Comparison of ENCODE assay signal across 8 cellular contexts in the genomic region with DNA sequence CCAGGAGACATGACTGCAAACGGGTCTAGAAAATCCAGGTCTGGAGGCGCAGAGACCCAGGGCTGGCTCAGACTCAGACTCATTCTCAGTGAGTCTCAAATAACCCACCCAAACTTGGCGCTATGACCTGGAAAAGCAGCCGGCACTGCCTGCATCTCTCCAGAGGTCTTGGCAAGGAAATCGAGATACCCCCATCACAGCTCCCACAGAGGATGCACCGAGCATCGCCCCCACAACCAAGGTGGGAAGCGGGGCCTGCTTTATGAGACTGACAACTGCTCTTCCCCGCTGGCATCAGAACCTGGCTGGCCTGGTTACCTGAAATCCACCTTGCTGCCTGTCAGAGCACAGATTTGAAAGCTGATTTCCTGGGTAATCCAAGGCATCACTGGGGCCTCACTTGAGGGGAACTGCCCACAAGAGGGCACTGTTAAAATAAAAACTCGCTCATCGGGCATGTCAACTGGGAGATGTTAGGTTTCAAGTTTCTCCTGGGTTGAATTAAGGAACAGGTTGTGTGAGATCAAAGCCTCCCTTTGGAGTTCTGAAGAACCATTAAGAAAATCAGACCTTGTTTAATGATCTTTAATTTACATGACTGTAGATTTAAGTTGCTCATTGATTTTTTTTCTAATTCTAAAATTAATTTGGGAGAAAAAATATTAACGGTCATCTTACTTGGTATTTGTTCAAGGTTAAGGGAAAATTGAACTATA. TPM values are rescaled to one million over a fixed set of nuclear protein-coding genes. Genes with fewer than 3 reads are reported as not detected.
A peak's percentile ranks its signal among the peaks of the same experiment; 100 is the strongest.
DNase-seq lines count a peak whose midpoint lies in the region; ATAC-seq and TF ChIP-seq lines count a peak whose summit lies in the region.

No MANE protein-coding gene starts in this region.

- H3K79me2 ChIP-seq in OCI-LY7 (ENCODE audit: insufficient read depth, low read depth, low read length) = no peaks in the 10 kb centered on the region

- H3K79me1 ChIP-seq in IMR-90 (ENCODE audit: low read depth in 1 of 2, low read length in 2 of 2) = peaks cover 0 to 3% of the 10 kb centered on the region in 2 experiments; a peak in 2 of 4 replicates

- H3K36me3 Mint-ChIP-seq in activated naive CD4-positive, alpha-beta T cell treated with anti-CD3 and anti-CD28 coated beads for 36 hours (ENCODE audit: low read depth) = peaks cover 12% of the 10 kb centered on the region
- H3K36me3 Mint-ChIP-seq in endodermal cell (ENCODE audit: low read depth) = peaks cover 25% of the 10 kb centered on the region

- H3K36me3 ChIP-seq in IMR-90 (ENCODE audit: control insufficient read depth, insufficient read depth, low read length) = no peaks in the 10 kb centered on the region
- H3K36me3 ChIP-seq in OCI-LY7 (ENCODE audit: insufficient read depth, low read length) = no peaks in the 10 kb centered on the region
- H3K36me3 ChIP-seq in endodermal cell (ENCODE audit: control insufficient read depth, insufficient read depth, low read length) = no peaks in the 10 kb centered on the region

- no peak overlapping the region for H3K9ac ChIP-seq in IMR-90 (ENCODE audit: low read depth, low read length)
- no peak overlapping the region for H3K9ac ChIP-seq in endodermal cell (ENCODE audit: extremely low read depth, low read length, poor library complexity, severe bottlenecking)

- TF ChIP-seq POLR2A in IMR-90 (IDR thresholded peaks at IDR 0.05; ENCODE audit: low read depth, low read length) = no peak

- H3K4me2 ChIP-seq in IMR-90 (ENCODE audit: low read depth, low read length) (no peak overlapping the region), OCI-LY7 (ENCODE audit: low read length) (no peak overlapping the region)

- no peak overlapping the region; the same call in 1 of the 2 replicates for H4K91ac ChIP-seq in IMR-90 (ENCODE audit: insufficient read depth, low read depth, low read length)

- no peak overlapping the region for H2AK5ac ChIP-seq in IMR-90 (ENCODE audit: low read depth, low read length)

- H2BK5ac ChIP-seq in IMR-90 (ENCODE audit: low read depth, low read length, poor library complexity, severe bottlenecking) = no peak overlapping the region

- ATAC-seq in IMR-90 (ENCODE audit: low read depth) (peak; percentile 88), HG02610 (IDR thresholded peaks at IDR 0.05; ENCODE audit: unreplicated experiment) (no peak)

- no peaks in the 10 kb centered on the region for H3K9me1 ChIP-seq in IMR-90 (ENCODE audit: insufficient read depth, low read length)

- no peaks in the 10 kb centered on the region for H3K27me3 Mint-ChIP-seq in activated naive CD4-positive, alpha-beta T cell treated with anti-CD3 and anti-CD28 coated beads for 36 hours (ENCODE audit: low read depth)
- no peaks in the 10 kb centered on the region for H3K27me3 Mint-ChIP-seq in endodermal cell (ENCODE audit: insufficient read depth)

- no peak overlapping the region for H3K23ac ChIP-seq in IMR-90 (ENCODE audit: low read depth, low read length)

- no peak overlapping the region for H3K14ac ChIP-seq in IMR-90 (replicated peaks; ENCODE audit: low read depth, low read length)

- POLR2A ChIA-PET in IMR-90 (lab: Charles Lee; ENCODE audit: unreplicated experiment) (no interaction called here), OCI-LY7 (lab: Charles Lee) (no interaction called here)

- CTCF ChIA-PET in activated naive CD4-positive, alpha-beta T cell treated with anti-CD3 and anti-CD28 coated beads for 36 hours (lab: Charles Lee) = interaction anchor here (0.9 to 1.5 kb wide), 3 partner anchors 119 to 304 kb away, joined by 3 read pairs; no protein-coding TSS in a partner anchor
- CTCF ChIA-PET in IMR-90 (lab: Yijun Ruan, JAX) (interaction anchor here (0.5 to 1.0 kb wide), 2 partner anchors 114 to 981 kb away, joined by 3 to 8 read pairs; no protein-coding TSS in a partner anchor), OCI-LY7 (lab: Charles Lee; ENCODE audit: unreplicated experiment) (no interaction called here)

- TF ChIP-seq CTCF in IMR-90 (conservative IDR thresholded peaks at IDR 0.05; ENCODE audit: low read depth, low read length) (peak; percentile 64), OCI-LY7 (conservative IDR thresholded peaks at IDR 0.05; ENCODE audit: low read length) (peak; percentile 83), endodermal cell (conservative IDR thresholded peaks at IDR 0.05) (peak; percentile 88)

- no peak overlapping the region for H2BK15ac ChIP-seq in IMR-90 (ENCODE audit: low read depth, low read length)

- peaks cover 5% of the 10 kb centered on the region for H3K4me1 Mint-ChIP-seq in activated naive CD4-positive, alpha-beta T cell treated with anti-CD3 and anti-CD28 coated beads for 36 hours (ENCODE audit: low read depth)
- H3K4me1 Mint-ChIP-seq in endodermal cell = peaks cover 21% of the 10 kb centered on the region

- WGBS in IMR-90 (ENCODE audit: extremely low coverage in 2 of 2, insufficient read length in 1 of 2), 2 experiments = 90% methylated on average over 2 of the region's 12 CpGs; no CpG with 5 or more reads in 1 of the 2 experiments
- WGBS in endodermal cell (ENCODE audit: insufficient coverage in 1 of 2, insufficient read length in 1 of 2), 2 experiments = 50 to 74% methylated on average over 4 to 11 of the region's 12 CpGs

- peak; percentile 67 for TF ChIP-seq RAD21 in IMR-90 (IDR thresholded peaks at IDR 0.05; ENCODE audit: low read length)

- no peaks in the 10 kb centered on the region for H3K9me2 ChIP-seq in OCI-LY7 (ENCODE audit: insufficient read depth, low read length)

- H4K8ac ChIP-seq in IMR-90 (ENCODE audit: low read depth in 2 of 2, low read length in 2 of 2) = no peak overlapping the region

- H3K27ac Mint-ChIP-seq in activated naive CD4-positive, alpha-beta T cell treated with anti-CD3 and anti-CD28 coated beads for 36 hours = no peak overlapping the region
- H3K27ac Mint-ChIP-seq in endodermal cell = no peak overlapping the region

- no peak overlapping the region for H3K4me3 ChIP-seq in IMR-90 (ENCODE audit: insufficient read depth, low read depth, low read length)
- H3K4me3 ChIP-seq in OCI-LY7 (ENCODE audit: low read depth, low read length, poor library complexity, severe bottlenecking) = no peak overlapping the region
- H3K4me3 ChIP-seq in endodermal cell (ENCODE audit: low read length) = no peak overlapping the region

- H2BK120ac ChIP-seq in IMR-90 (ENCODE audit: low read depth, low read length) = no peak overlapping the region

- intact Hi-C loops in activated naive CD4-positive, alpha-beta T cell treated with anti-CD3 and anti-CD28 coated beads for 36 hours (cut with micrococcal nuclease) = loop anchor here (1.0 to 2.0 kb wide), 2 partner anchors 243 to 303 kb away; no protein-coding TSS in a partner anchor
- intact Hi-C loops in IMR-90 (cut with micrococcal nuclease) (loop anchor here (1.0 to 10.0 kb wide), 2 partner anchors 217 to 243 kb away; a partner anchor contains a TSS), OCI-LY7 (cut with micrococcal nuclease; ENCODE audit: unreplicated experiment) (loop anchor here (1.0 kb wide), 1 partner anchor 243 kb away; no protein-coding TSS in a partner anchor)

- H4K5ac ChIP-seq in IMR-90 (ENCODE audit: low read depth, low read length) = no peak overlapping the region

- H2AFZ ChIP-seq in IMR-90 (replicated peaks; ENCODE audit: low read length, poor library complexity) (no peak overlapping the region), OCI-LY7 (ENCODE audit: low read length) (no peak overlapping the region)

- no peak overlapping the region for H2BK20ac ChIP-seq in IMR-90 (ENCODE audit: low read depth, low read length)

- H3K4me3 Mint-ChIP-seq in activated naive CD4-positive, alpha-beta T cell treated with anti-CD3 and anti-CD28 coated beads for 36 hours = no peak overlapping the region
- no peak overlapping the region for H3K4me3 Mint-ChIP-seq in endodermal cell

- dilution Hi-C loops in IMR-90 (cut with HindIII; ENCODE audit: low sequenced_read_pairs, unreplicated experiment) = no loop called here

- no peak overlapping the region for H3K4ac ChIP-seq in IMR-90 (ENCODE audit: low read depth, low read length)

- in situ Hi-C loops in IMR-90 (cut with MboI; ENCODE audit: low sequenced_read_pairs) = loop anchor here (10.0 kb wide), 1 partner anchor 217 kb away; a partner anchor contains a TSS

- peak; percentile 55 for DNase-seq in activated naive CD4-positive, alpha-beta T cell treated with anti-CD3 and anti-CD28 coated beads for 36 hours
- DNase-seq in activated naive CD4-positive, alpha-beta T cell (lab: John Stamatoyannopoulos, UW) = no peak
- peak; percentile 42 for DNase-seq in IMR-90
- DNase-seq in OCI-LY7 (ENCODE audit: low spot score) = peak; percentile 55
- DNase-seq in endodermal cell = peak; percentile 88
- DNase-seq in midbrain (lab: John Stamatoyannopoulos, UW) = peak; percentile 44
- no peak for DNase-seq in GOT3 (lab: John Stamatoyannopoulos, UW)

- H4K20me1 ChIP-seq in IMR-90 (ENCODE audit: insufficient read depth, low read length) (no peaks in the 10 kb centered on the region), OCI-LY7 (ENCODE audit: insufficient read depth, low read length) (no peaks in the 10 kb centered on the region)

- BruUV-seq in IMR-90 (replicated peaks; lab: Mats Ljungman, UMichigan) (no TSS peak), OCI-LY7 (replicated peaks; lab: Mats Ljungman, UMichigan) (no TSS peak)

- H3K9me3 ChIP-seq in IMR-90 (ENCODE audit: control insufficient read depth, insufficient read depth, low read length) = no peaks in the 10 kb centered on the region
- no peaks in the 10 kb centered on the region for H3K9me3 ChIP-seq in OCI-LY7 (ENCODE audit: low read length)
- no peaks in the 10 kb centered on the region for H3K9me3 ChIP-seq in endodermal cell (ENCODE audit: control insufficient read depth, low read length)

- H3K27ac ChIP-seq in IMR-90 (ENCODE audit: insufficient read depth, low read length) (no peak overlapping the region), OCI-LY7 (ENCODE audit: low read depth, low read length, poor library complexity, severe bottlenecking) (no peak overlapping the region), endodermal cell (ENCODE audit: low read depth, low read length) (no peak overlapping the region)

- no peaks in the 10 kb centered on the region for H3K9me3 Mint-ChIP-seq in activated naive CD4-positive, alpha-beta T cell treated with anti-CD3 and anti-CD28 coated beads for 36 hours
- H3K9me3 Mint-ChIP-seq in endodermal cell = peaks cover 2% of the 10 kb centered on the region

- H3K18ac ChIP-seq in IMR-90 (ENCODE audit: low read depth, low read length) = no peak overlapping the region

- H3K4me1 ChIP-seq in IMR-90 (ENCODE audit: control insufficient read depth, insufficient read depth, low read length) (no peaks in the 10 kb centered on the region), OCI-LY7 (ENCODE audit: insufficient read depth, low read length, poor library complexity, severe bottlenecking) (peaks cover 7% of the 10 kb centered on the region), endodermal cell (ENCODE audit: control insufficient read depth, insufficient read depth, low read length) (peaks cover 4% of the 10 kb centered on the region)

- no peak overlapping the region for H2AK9ac ChIP-seq in IMR-90 (replicated peaks; ENCODE audit: low read depth, low read length, poor library complexity)

- no peak overlapping the region for H3K56ac ChIP-seq in IMR-90 (ENCODE audit: extremely low read depth, insufficient read depth, low read length)

- no peaks in the 10 kb centered on the region for H3K27me3 ChIP-seq in IMR-90 (ENCODE audit: control insufficient read depth, insufficient read depth, low read length)
- no peaks in the 10 kb centered on the region for H3K27me3 ChIP-seq in endodermal cell (ENCODE audit: control insufficient read depth, insufficient read depth, low read length, poor library complexity, severe bottlenecking)

RNA-seq across cellular contexts. Expression of a gene that starts 55.0 kb away (rescaled TPM):
- total RNA-seq in activated naive CD4-positive, alpha-beta T cell treated with anti-CD3 and anti-CD28 coated beads for 36 hours = 1 to 10 TPM; 5.1 to 5.6 TPM
- total RNA-seq in IMR-90 (2012; rRNA removed) (10.0 and 10.6 TPM in 2 replicates), OCI-LY7 (2022) (11.2 and 11.8 TPM in 2 replicates), endodermal cell (10 to 100 TPM; 17.3 to 18.8 TPM)
- polyA plus RNA-seq in IMR-90 (2012; rRNA removed) = 3.3 and 4.7 TPM in 2 replicates
- 1.5 and 2.0 TPM in 2 replicates for polyA plus RNA-seq in IMR-90 (2012; cell fraction: cytosol; rRNA removed)
- 3.1 and 10.6 TPM in 2 replicates for polyA plus RNA-seq in IMR-90 (2012; cell fraction: nucleus; rRNA removed; ENCODE audit: low replicate concordance)
- total RNA-seq in OCI-LY7 (2014; rRNA removed; shearing (Covaris generic)) = 6.2 and 8.6 TPM in 2 replicates
- 8.3 TPM for polyA plus RNA-seq in endodermal cell (2013, experiment 1 of 2)
- 7.5 TPM for polyA plus RNA-seq in endodermal cell (2013, experiment 2 of 2)

Comparison
In these comparisons a context has a peak if more than half of its experiments do, and no peak if none do; other contexts are left out.
1. DNase-seq: peak in activated naive CD4-positive, alpha-beta T cell treated with anti-CD3 and anti-CD28 coated beads for 36 hours (single experiment), IMR-90 (single experiment), OCI-LY7 (single experiment), endodermal cell (single experiment) and midbrain (single experiment); none in activated naive CD4-positive, alpha-beta T cell (0 of 4) and GOT3 (single experiment).
2. Peak in every context shown above with its lines, with median percentiles within 50 percentile points of each other: CTCF ChIP-seq.